In genomic region chr1:202263628-202264027, GRCh38 we compare ENCODE assay signal across 9 cellular contexts.
"Had no signal": no experiment of that assay in that cellular context is flagged by ENCODE, and none has a peak within 500 bp of the region (broad histone marks: within the 10 kb centered on the region; RNA-seq: fewer than 3 reads in every experiment).

No MANE protein-coding gene starts in this region.

- H3K4me3 ChIP-seq: GM23248, HAP-1 had no signal

- ATAC-seq: HCT116, HepG2 had no signal

- DNase-seq: GOT3, H7, HFFc6 had no signal

- H3K36me3 ChIP-seq: HAP-1 had no signal

- H3K4me3 Mint-ChIP-seq: HFFc6, IgD-negative memory B cell had no signal

- H3K4me1 Mint-ChIP-seq: IgD-negative memory B cell had no signal

- H3K27ac ChIP-seq: GM23248, HL-60 had no signal

- H3K4me1 ChIP-seq: HAP-1 had no signal

- H3K27ac Mint-ChIP-seq: HFFc6, IgD-negative memory B cell had no signal
